1 cellular context compared by ENCODE assay signal in the genomic region with DNA sequence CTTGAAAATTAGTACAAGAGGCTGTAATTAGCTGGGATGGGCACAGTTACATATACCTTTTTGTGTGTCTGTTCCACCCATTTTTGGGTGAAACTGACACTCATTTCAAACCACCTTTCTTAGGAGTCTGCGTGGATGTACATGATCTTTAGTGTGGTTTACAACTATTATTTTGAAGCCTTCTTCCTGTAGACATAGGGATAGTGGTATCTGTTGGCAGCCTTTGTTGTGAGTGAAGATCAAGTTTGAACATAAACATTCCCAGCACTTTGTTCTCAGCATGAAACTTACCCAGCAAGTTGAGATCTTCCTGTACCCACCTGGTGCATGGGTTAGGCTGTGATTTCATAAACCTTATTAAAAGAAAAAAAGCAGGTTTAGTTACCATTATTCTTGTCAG.
TF ChIP-seq lines count a peak whose summit lies in the region.

No MANE protein-coding gene starts in this region.

TF ChIP-seq in A549, 52 proteins besides CTCF, POLR2A, EP300 and RAD21:
- TF ChIP-seq, protein P1, sequence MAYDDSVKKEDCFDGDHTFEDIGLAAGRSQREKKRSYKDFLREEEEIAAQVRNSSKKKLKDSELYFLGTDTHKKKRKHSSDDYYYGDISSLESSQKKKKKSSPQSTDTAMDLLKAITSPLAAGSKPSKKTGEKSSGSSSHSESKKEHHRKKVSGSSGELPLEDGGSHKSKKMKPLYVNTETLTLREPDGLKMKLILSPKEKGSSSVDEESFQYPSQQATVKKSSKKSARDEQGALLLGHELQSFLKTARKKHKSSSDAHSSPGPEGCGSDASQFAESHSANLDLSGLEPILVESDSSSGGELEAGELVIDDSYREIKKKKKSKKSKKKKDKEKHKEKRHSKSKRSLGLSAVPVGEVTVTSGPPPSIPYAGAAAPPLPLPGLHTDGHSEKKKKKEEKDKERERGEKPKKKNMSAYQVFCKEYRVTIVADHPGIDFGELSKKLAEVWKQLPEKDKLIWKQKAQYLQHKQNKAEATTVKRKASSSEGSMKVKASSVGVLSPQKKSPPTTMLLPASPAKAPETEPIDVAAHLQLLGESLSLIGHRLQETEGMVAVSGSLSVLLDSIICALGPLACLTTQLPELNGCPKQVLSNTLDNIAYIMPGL (CRISPR knock-in tag; IDR thresholded peaks at IDR 0.05; ENCODE audit: borderline replicate concordance): no peak
- TF ChIP-seq MAZ (IDR thresholded peaks at IDR 0.05; ENCODE audit: borderline replicate concordance, low read depth, low read length) (no peak), JUNB (IDR thresholded peaks at IDR 0.05) (no peak), RARB (CRISPR knock-in tag; IDR thresholded peaks at IDR 0.05) (no peak), CEBPB (IDR thresholded peaks at IDR 0.05) (no peak), NR3C1 (IDR thresholded peaks at IDR 0.05) (no peak), JUN (IDR thresholded peaks at IDR 0.05) (no peak), ESRRA (IDR thresholded peaks at IDR 0.05; ENCODE audit: borderline replicate concordance, low read length) (no peak), EHF (CRISPR knock-in tag; IDR thresholded peaks at IDR 0.05) (no peak), ZSCAN20 (CRISPR knock-in tag; IDR thresholded peaks at IDR 0.05) (no peak), HOXB5 (CRISPR knock-in tag; IDR thresholded peaks at IDR 0.05) (no peak), ZC3H11A (IDR thresholded peaks at IDR 0.05) (no peak), TFCP2L1 (CRISPR knock-in tag; IDR thresholded peaks at IDR 0.05) (no peak), KDM5A (IDR thresholded peaks at IDR 0.05) (no peak), CHD4 (IDR thresholded peaks at IDR 0.05; ENCODE audit: borderline replicate concordance) (no peak)
- TF ChIP-seq, protein P2, sequence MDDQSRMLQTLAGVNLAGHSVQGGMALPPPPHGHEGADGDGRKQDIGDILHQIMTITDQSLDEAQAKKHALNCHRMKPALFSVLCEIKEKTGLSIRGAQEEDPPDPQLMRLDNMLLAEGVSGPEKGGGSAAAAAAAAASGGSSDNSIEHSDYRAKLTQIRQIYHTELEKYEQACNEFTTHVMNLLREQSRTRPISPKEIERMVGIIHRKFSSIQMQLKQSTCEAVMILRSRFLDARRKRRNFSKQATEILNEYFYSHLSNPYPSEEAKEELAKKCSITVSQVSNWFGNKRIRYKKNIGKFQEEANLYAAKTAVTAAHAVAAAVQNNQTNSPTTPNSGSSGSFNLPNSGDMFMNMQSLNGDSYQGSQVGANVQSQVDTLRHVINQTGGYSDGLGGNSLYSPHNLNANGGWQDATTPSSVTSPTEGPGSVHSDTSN (IDR thresholded peaks at IDR 0.05): no peak
